1 cellular context compared by ENCODE assay signal in the genomic region with DNA sequence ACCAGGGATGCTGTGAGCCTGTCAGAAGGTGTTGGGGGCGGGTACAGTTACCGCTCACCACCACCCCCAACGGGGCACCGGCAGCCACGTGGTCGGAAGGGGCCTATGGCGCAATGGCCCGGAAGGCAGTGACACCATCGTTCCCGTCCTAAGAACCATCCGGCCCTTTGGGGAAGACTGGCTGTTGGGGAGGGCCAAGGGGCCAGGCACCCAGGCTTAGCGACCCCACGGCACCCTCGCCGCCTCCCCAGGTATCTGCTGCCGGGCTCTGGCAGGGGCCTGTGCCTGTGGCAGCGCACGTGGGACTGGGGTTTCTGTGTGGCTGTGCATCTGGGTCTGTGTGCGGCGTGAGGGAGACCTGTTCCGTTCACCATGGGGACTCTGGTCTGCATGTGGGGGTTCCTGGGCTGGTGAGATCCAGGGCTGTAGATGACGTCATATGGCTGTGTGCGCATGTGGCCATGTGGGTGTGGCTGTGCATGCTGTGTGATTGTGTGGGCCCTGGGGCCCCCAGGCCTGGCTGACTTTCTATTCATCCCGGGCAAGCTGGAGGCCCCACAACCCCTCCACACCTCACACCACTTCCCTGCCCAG.
TF ChIP-seq lines count a peak whose summit lies in the region.

No MANE protein-coding gene starts in this region.

TF ChIP-seq in GM23338, 12 proteins besides CTCF, POLR2A, EP300 and RAD21 (continued from another document):
- TF ChIP-seq, protein P1, sequence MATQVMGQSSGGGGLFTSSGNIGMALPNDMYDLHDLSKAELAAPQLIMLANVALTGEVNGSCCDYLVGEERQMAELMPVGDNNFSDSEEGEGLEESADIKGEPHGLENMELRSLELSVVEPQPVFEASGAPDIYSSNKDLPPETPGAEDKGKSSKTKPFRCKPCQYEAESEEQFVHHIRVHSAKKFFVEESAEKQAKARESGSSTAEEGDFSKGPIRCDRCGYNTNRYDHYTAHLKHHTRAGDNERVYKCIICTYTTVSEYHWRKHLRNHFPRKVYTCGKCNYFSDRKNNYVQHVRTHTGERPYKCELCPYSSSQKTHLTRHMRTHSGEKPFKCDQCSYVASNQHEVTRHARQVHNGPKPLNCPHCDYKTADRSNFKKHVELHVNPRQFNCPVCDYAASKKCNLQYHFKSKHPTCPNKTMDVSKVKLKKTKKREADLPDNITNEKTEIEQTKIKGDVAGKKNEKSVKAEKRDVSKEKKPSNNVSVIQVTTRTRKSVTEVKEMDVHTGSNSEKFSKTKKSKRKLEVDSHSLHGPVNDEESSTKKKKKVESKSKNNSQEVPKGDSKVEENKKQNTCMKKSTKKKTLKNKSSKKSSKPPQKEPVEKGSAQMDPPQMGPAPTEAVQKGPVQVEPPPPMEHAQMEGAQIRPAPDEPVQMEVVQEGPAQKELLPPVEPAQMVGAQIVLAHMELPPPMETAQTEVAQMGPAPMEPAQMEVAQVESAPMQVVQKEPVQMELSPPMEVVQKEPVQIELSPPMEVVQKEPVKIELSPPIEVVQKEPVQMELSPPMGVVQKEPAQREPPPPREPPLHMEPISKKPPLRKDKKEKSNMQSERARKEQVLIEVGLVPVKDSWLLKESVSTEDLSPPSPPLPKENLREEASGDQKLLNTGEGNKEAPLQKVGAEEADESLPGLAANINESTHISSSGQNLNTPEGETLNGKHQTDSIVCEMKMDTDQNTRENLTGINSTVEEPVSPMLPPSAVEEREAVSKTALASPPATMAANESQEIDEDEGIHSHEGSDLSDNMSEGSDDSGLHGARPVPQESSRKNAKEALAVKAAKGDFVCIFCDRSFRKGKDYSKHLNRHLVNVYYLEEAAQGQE (IDR thresholded peaks at IDR 0.05; ENCODE audit: unreplicated experiment): no peak
